In the genomic region with DNA sequence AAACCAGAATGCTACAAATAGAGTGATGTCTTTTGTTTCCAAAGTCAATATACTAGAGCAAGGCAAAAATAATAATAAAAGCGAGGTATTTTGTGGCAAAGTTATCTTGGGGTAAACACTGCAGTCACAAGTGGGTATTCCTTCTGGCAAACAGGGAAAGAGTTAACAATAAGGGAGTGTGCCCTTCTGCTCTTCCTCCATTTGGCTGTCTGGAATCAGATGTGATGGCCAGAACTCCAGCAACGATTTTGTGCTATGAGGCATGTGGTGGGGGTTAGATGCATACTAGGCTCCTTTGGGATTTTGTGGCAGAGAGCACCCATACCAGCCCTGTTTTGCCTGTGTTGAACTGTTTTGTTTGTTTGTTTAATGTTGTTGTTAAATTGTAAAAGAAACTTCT, we compare ENCODE assay signal across 9 cellular contexts. TPM values are rescaled to one million over a fixed set of nuclear protein-coding genes. Genes with fewer than 3 reads are reported as not detected.
"Had no signal": no experiment of that assay in that cellular context is flagged by ENCODE, and none has a peak within 500 bp of the region (broad histone marks: within the 10 kb centered on the region; RNA-seq: fewer than 3 reads in every experiment).

No MANE protein-coding gene starts in this region.

- H3K9me3 Mint-ChIP-seq: HFFc6 had no signal

- DNase-seq: GM23248, GOT3, H9, HCEC 1CT, HFFc6, IMR-90, KBM-7 had no signal

- H3K9ac ChIP-seq: GM23248 had no signal

- H3K27ac Mint-ChIP-seq: HFFc6 had no signal

- FAIRE-seq: H54 had no signal

- H3K27ac ChIP-seq: GM23248, HL-60 had no signal

RNA-seq across cellular contexts. Expression of gene SLC52A3, which starts 2.4 kb away (rescaled TPM):
- total RNA-seq: GM23248, IMR-90 had no signal
- polyA plus RNA-seq: GM23248, IMR-90 had no signal
